Comparison of ENCODE assay signal across 10 cellular contexts in genomic region chr5:172646716-172647285, GRCh38. TPM values are rescaled to one million over a fixed set of nuclear protein-coding genes. Genes with fewer than 3 reads are reported as not detected.
DNase-seq lines count a peak whose midpoint lies in the region; ATAC-seq lines count a peak whose summit lies in the region.
"Had no signal": no experiment of that assay in that cellular context is flagged by ENCODE, and none has a peak within 500 bp of the region (broad histone marks: within the 10 kb centered on the region; RNA-seq: fewer than 3 reads in every experiment).

No MANE protein-coding gene starts in this region.

- intact Hi-C loops in Right ventricle myocardium superior (cut with DNase I) = loop anchor here (10.0 kb wide), 1 partner anchor 62 kb away; no protein-coding TSS in a partner anchor

- no peaks in the 10 kb centered on the region for H3K27me3 ChIP-seq in rectal smooth muscle tissue (ENCODE audit: control insufficient read depth, insufficient read depth, low read length)
- no peaks in the 10 kb centered on the region for H3K27me3 ChIP-seq in effector memory CD4-positive, alpha-beta T cell (replicated peaks; ENCODE audit: control insufficient read depth, insufficient read depth, low read length, poor library complexity, severe bottlenecking)
- H3K27me3 ChIP-seq in SJCRH30 = no peaks in the 10 kb centered on the region

- no peak overlapping the region for H3K9ac ChIP-seq in rectal smooth muscle tissue (ENCODE audit: low read length)

- H3K27ac ChIP-seq in rectal smooth muscle tissue (ENCODE audit: low read depth, low read length) = peak overlapping the region; percentile 84
- H3K27ac ChIP-seq in effector memory CD4-positive, alpha-beta T cell (ENCODE audit: insufficient read depth, low read length, poor library complexity, severe bottlenecking) = no peak overlapping the region
- no peak overlapping the region for H3K27ac ChIP-seq in SJCRH30

- H3K4me1 ChIP-seq in rectal smooth muscle tissue (ENCODE audit: control insufficient read depth, insufficient read depth, low read length) (peaks cover 51% of the 10 kb centered on the region), SJCRH30 (peaks cover 13% of the 10 kb centered on the region; the same call in 1 of the 2 replicates)
- no peaks in the 10 kb centered on the region for H3K4me1 ChIP-seq in effector memory CD4-positive, alpha-beta T cell (ENCODE audit: control insufficient read depth, insufficient read depth, low read length, poor library complexity, severe bottlenecking)

- H3K4me3 ChIP-seq in rectal smooth muscle tissue (ENCODE audit: low read length) (peak overlapping the region; percentile 22), SJCRH30 (no peak overlapping the region)
- no peak overlapping the region for H3K4me3 ChIP-seq in effector memory CD4-positive, alpha-beta T cell (ENCODE audit: insufficient read depth, low read depth, low read length, poor library complexity, severe bottlenecking)

- DNase-seq in ELF-1 (ENCODE audit: low read depth, low spot score) (peak; percentile 75), NCI-H69 (lab: John Stamatoyannopoulos, UW) (peak; percentile 16), Right ventricle myocardium superior (peak; percentile 53), NOMO-1 (lab: John Stamatoyannopoulos, UW; ENCODE audit: unreplicated experiment in 2 of 2) (no peak), SJCRH30 (no peak)
- DNase-seq in effector memory CD4-positive, alpha-beta T cell = no peak
- no peak for DNase-seq in stimulated activated CD4-positive, alpha-beta T cell treated with anti-CD3 and anti-CD28 coated beads, Interleukin-12 subunit alpha, Interleukin-12 subunit beta, amount 100 ng/mL, for 4 hours
- DNase-seq: activated gamma-delta T cell treated with Interleukin-2 at 50 U/mL for 16 hours; stimulated activated CD4-positive, alpha-beta T cell treated with anti-CD3 and anti-CD28 coated beads, Interleukin-15, amount 100 ng/mL, for 24 hours had no signal

- ATAC-seq in Right ventricle myocardium superior (ENCODE audit: poor library complexity) = peak; percentile 41

- no peaks in the 10 kb centered on the region for H3K9me3 ChIP-seq in effector memory CD4-positive, alpha-beta T cell (ENCODE audit: control insufficient read depth, low read length)
- no peaks in the 10 kb centered on the region for H3K9me3 ChIP-seq in SJCRH30 (replicated peaks)

- H3K36me3 ChIP-seq in rectal smooth muscle tissue (ENCODE audit: control insufficient read depth, insufficient read depth, low read length) (no peaks in the 10 kb centered on the region), SJCRH30 (peaks cover 16% of the 10 kb centered on the region)
- H3K36me3 ChIP-seq in effector memory CD4-positive, alpha-beta T cell (ENCODE audit: control insufficient read depth, insufficient read depth, low read length) = no peaks in the 10 kb centered on the region

RNA-seq across cellular contexts. Expression of gene NEURL1B, which starts 5.7 kb away (rescaled TPM):
- total RNA-seq in Right ventricle myocardium superior = 28.8 TPM
- total RNA-seq in SJCRH30 (2014; rRNA removed; shearing (Covaris generic)) = 17.8 and 18.8 TPM in 2 replicates

Comparison
In these comparisons a context has a peak if more than half of its experiments do, and no peak if none do; other contexts are left out.
1. DNase-seq: peak in ELF-1 (single experiment), NCI-H69 (single experiment) and Right ventricle myocardium superior (single experiment); none in NOMO-1 (0 of 2), effector memory CD4-positive, alpha-beta T cell (0 of 3), stimulated activated CD4-positive, alpha-beta T cell treated with anti-CD3 and anti-CD28 coated beads, Interleukin-12 subunit alpha, Interleukin-12 subunit beta, amount 100 ng/mL, for 4 hours (single experiment) and SJCRH30 (0 of 2).